19 cellular contexts compared by ENCODE assay signal in genomic region chr14:73372529-73372928, GRCh38.
DNase-seq lines count a peak whose midpoint lies in the region; ATAC-seq and FAIRE-seq lines count a peak whose summit lies in the region.
"Had no signal": no experiment of that assay in that cellular context is flagged by ENCODE, and none has a peak within 500 bp of the region (broad histone marks: within the 10 kb centered on the region; RNA-seq: fewer than 3 reads in every experiment).

No MANE protein-coding gene starts in this region.

- H3K27me3 Mint-ChIP-seq in activated T-cell treated with anti-CD3 and anti-CD28 coated beads, Interleukin-2, amount 50 U/mL, for 72 hours (ENCODE audit: low read depth): no peaks in the 10 kb centered on the region
- H3K27me3 Mint-ChIP-seq in activated naive CD8-positive, alpha-beta T cell treated with anti-CD3 and anti-CD28 coated beads for 36 hours: no peaks in the 10 kb centered on the region
- H3K27me3 Mint-ChIP-seq: B cell; CD4-positive, alpha-beta T cell had no signal

- H3K4me1 Mint-ChIP-seq in activated T-cell treated with anti-CD3 and anti-CD28 coated beads, Interleukin-2, amount 50 U/mL, for 72 hours (ENCODE audit: low read depth): peaks cover 10% of the 10 kb centered on the region
- peaks cover 5% of the 10 kb centered on the region for H3K4me1 Mint-ChIP-seq in activated naive CD8-positive, alpha-beta T cell treated with anti-CD3 and anti-CD28 coated beads for 36 hours

- H3K27ac ChIP-seq in small intestine (ENCODE audit: low read depth in 1 of 2, low read length in 1 of 2): no peak overlapping the region

- H3K36me3 ChIP-seq in small intestine (ENCODE audit: control insufficient read depth in 2 of 2, insufficient read depth in 2 of 2, low read length in 2 of 2): no peaks in the 10 kb centered on the region

- no peaks in the 10 kb centered on the region for H3K4me1 ChIP-seq in small intestine (ENCODE audit: control insufficient read depth in 2 of 2, insufficient read depth in 1 of 2, low read depth in 1 of 2, low read length in 1 of 2)

- ATAC-seq in activated T-cell treated with anti-CD3 and anti-CD28 coated beads, Interleukin-2, amount 50 U/mL, for 72 hours (replicated peaks in 1 of 2): peak; percentile 27 to 49
- no peak for ATAC-seq in GM18858 (IDR thresholded peaks at IDR 0.05; ENCODE audit: unreplicated experiment)
- ATAC-seq: HepG2 had no signal

- no peaks in the 10 kb centered on the region for H3K27me3 ChIP-seq in small intestine (ENCODE audit: control insufficient read depth in 2 of 2, insufficient read depth in 2 of 2, low read length in 2 of 2)

- H3K4me3 ChIP-seq in small intestine (ENCODE audit: low read depth in 1 of 2, low read length in 2 of 2): no peak overlapping the region

- H3K27ac Mint-ChIP-seq in activated T-cell treated with anti-CD3 and anti-CD28 coated beads, Interleukin-2, amount 50 U/mL, for 72 hours: no peak overlapping the region
- no peak overlapping the region for H3K27ac Mint-ChIP-seq in activated naive CD8-positive, alpha-beta T cell treated with anti-CD3 and anti-CD28 coated beads for 36 hours
- H3K27ac Mint-ChIP-seq: B cell; CD4-positive, alpha-beta T cell had no signal

- H3K9me3 Mint-ChIP-seq in activated T-cell treated with anti-CD3 and anti-CD28 coated beads, Interleukin-2, amount 50 U/mL, for 72 hours: no peaks in the 10 kb centered on the region
- H3K9me3 Mint-ChIP-seq in activated naive CD8-positive, alpha-beta T cell treated with anti-CD3 and anti-CD28 coated beads for 36 hours: no peaks in the 10 kb centered on the region
- H3K9me3 Mint-ChIP-seq: CD4-positive, alpha-beta T cell; H9 had no signal

- H3K36me3 Mint-ChIP-seq in activated T-cell treated with anti-CD3 and anti-CD28 coated beads, Interleukin-2, amount 50 U/mL, for 72 hours (ENCODE audit: insufficient read depth in 2 of 2): no peaks in the 10 kb centered on the region
- no peaks in the 10 kb centered on the region for H3K36me3 Mint-ChIP-seq in activated naive CD8-positive, alpha-beta T cell treated with anti-CD3 and anti-CD28 coated beads for 36 hours

- FAIRE-seq in G401.6 (lab: Jason Lieb, UNC) (peak; percentile 84), frontal cortex (lab: Jason Lieb, UNC) (peak; percentile 78), small intestine (lab: Jason Lieb, UNC) (peak; percentile 67)
- FAIRE-seq: GM12892, GM19239, HepG2 had no signal

- no peak overlapping the region for H3K4me3 Mint-ChIP-seq in activated T-cell treated with anti-CD3 and anti-CD28 coated beads, Interleukin-2, amount 50 U/mL, for 72 hours
- H3K4me3 Mint-ChIP-seq in activated naive CD8-positive, alpha-beta T cell treated with anti-CD3 and anti-CD28 coated beads for 36 hours: no peak overlapping the region
- H3K4me3 Mint-ChIP-seq: B cell; CD4-positive, alpha-beta T cell; H9 had no signal

- no peak for DNase-seq in activated T-cell treated with anti-CD3 and anti-CD28 coated beads, Interleukin-2, amount 50 U/mL, for 72 hours
- DNase-seq in activated T-cell treated with anti-CD3 and anti-CD28 coated beads, Interleukin-2, amount 50 U/mL, for 1 hour: no peak
- DNase-seq in frontal cortex (ENCODE audit: low spot score in 2 of 2): no peak
- DNase-seq in small intestine: no peak
- no peak for DNase-seq in activated naive CD8-positive, alpha-beta T cell treated with anti-CD3 and anti-CD28 coated beads for 36 hours
- no peak for DNase-seq in NCI-H526 (lab: John Stamatoyannopoulos, UW)
- DNase-seq: C1 segment of cervical spinal cord; Calu3; CD4-positive, alpha-beta T cell; DMS 273 treated with DMSO at 0.1 percent for 48 hours; DMS79; GOT3; H9 had no signal

- no peaks in the 10 kb centered on the region for H3K9me3 ChIP-seq in small intestine (ENCODE audit: control insufficient read depth, low read depth)
